In genomic region chr21:46096596-46096981, GRCh38 we compare ENCODE assay signal across 10 cellular contexts. TPM values are rescaled to one million over a fixed set of nuclear protein-coding genes. Genes with fewer than 3 reads are reported as not detected.
DNase-seq lines count a peak whose midpoint lies in the region; ATAC-seq and TF ChIP-seq lines count a peak whose summit lies in the region.
"Had no signal": no experiment of that assay in that cellular context is flagged by ENCODE, and none has a peak within 500 bp of the region (broad histone marks: within the 10 kb centered on the region; RNA-seq: fewer than 3 reads in every experiment).

No MANE protein-coding gene starts in this region.

- H3K4me3 Mint-ChIP-seq in activated naive CD4-positive, alpha-beta T cell treated with anti-CD3 and anti-CD28 coated beads, Interleukin-2, amount 10 ng/mL, durations not matched to agents 7 days and 5 days, result peak overlapping the region; percentile 50
- peak overlapping the region; percentile 51 for H3K4me3 Mint-ChIP-seq in activated naive CD8-positive, alpha-beta T cell treated with anti-CD3 and anti-CD28 coated beads, Interleukin-2, amount 10 ng/mL, durations not matched to agents 7 days and 5 days
- peak overlapping the region; percentile 78 for H3K4me3 Mint-ChIP-seq in type B pancreatic cell

- CTCF ChIA-PET in activated naive CD4-positive, alpha-beta T cell treated with anti-CD3 and anti-CD28 coated beads, Interleukin-2, amount 10 ng/mL, durations not matched to agents 7 days and 5 days (lab: Charles Lee), result no interaction called here
- CTCF ChIA-PET in A673 (lab: Charles Lee), result no interaction called here

- no peaks in the 10 kb centered on the region for H3K36me3 Mint-ChIP-seq in activated naive CD4-positive, alpha-beta T cell treated with anti-CD3 and anti-CD28 coated beads, Interleukin-2, amount 10 ng/mL, durations not matched to agents 7 days and 5 days
- no peaks in the 10 kb centered on the region for H3K36me3 Mint-ChIP-seq in activated naive CD8-positive, alpha-beta T cell treated with anti-CD3 and anti-CD28 coated beads, Interleukin-2, amount 10 ng/mL, durations not matched to agents 7 days and 5 days
- H3K36me3 Mint-ChIP-seq in type B pancreatic cell, result peaks cover 8% of the 10 kb centered on the region

- peak overlapping the region; percentile 56 for H3K27ac ChIP-seq in muscle layer of duodenum (ENCODE audit: low read length)
- no peak overlapping the region for H3K27ac ChIP-seq in A673 (ENCODE audit: low read depth, low read length, poor library complexity, severe bottlenecking)

- peak overlapping the region in 1 of 2 donors; percentile 82 for H3K4me3 ChIP-seq in muscle layer of duodenum (ENCODE audit: low read depth in 1 of 2, low read length in 2 of 2)
- no peak overlapping the region for H3K4me3 ChIP-seq in A673 (ENCODE audit: low read depth, low read length, poor library complexity, severe bottlenecking)

- POLR2A ChIA-PET in activated naive CD8-positive, alpha-beta T cell treated with anti-CD3 and anti-CD28 coated beads, Interleukin-2, amount 10 ng/mL, durations not matched to agents 7 days and 5 days (lab: Charles Lee), result no interaction called here
- POLR2A ChIA-PET in A673 (lab: Charles Lee; ENCODE audit: low non-redundant PET), result no interaction called here

- intact Hi-C loops in A673 (cut with micrococcal nuclease; ENCODE audit: unreplicated experiment), result no loop called here

- no TSS peak for BruUV-seq in A673 (replicated peaks; lab: Mats Ljungman, UMichigan)

- H3K27me3 ChIP-seq in muscle layer of duodenum (ENCODE audit: low read depth, low read length), result no peaks in the 10 kb centered on the region
- no peaks in the 10 kb centered on the region for H3K27me3 ChIP-seq in A673 (replicated peaks; ENCODE audit: insufficient read depth, low read depth, low read length, poor library complexity)

- no peak for ATAC-seq in activated naive CD8-positive, alpha-beta T cell treated with anti-CD3 and anti-CD28 coated beads, Interleukin-2, amount 10 ng/mL, durations not matched to agents 7 days and 5 days (ENCODE audit: low read depth)
- no peak for ATAC-seq in GM21619 (IDR thresholded peaks at IDR 0.05; ENCODE audit: unreplicated experiment)

- H3K4me1 Mint-ChIP-seq in activated naive CD4-positive, alpha-beta T cell treated with anti-CD3 and anti-CD28 coated beads, Interleukin-2, amount 10 ng/mL, durations not matched to agents 7 days and 5 days, result peaks cover 5% of the 10 kb centered on the region
- no peaks in the 10 kb centered on the region for H3K4me1 Mint-ChIP-seq in activated naive CD8-positive, alpha-beta T cell treated with anti-CD3 and anti-CD28 coated beads, Interleukin-2, amount 10 ng/mL, durations not matched to agents 7 days and 5 days
- H3K4me1 Mint-ChIP-seq in type B pancreatic cell (ENCODE audit: unreplicated experiment), result no peaks in the 10 kb centered on the region

- peaks cover 47% of the 10 kb centered on the region for H3K27me3 Mint-ChIP-seq in activated naive CD4-positive, alpha-beta T cell treated with anti-CD3 and anti-CD28 coated beads, Interleukin-2, amount 10 ng/mL, durations not matched to agents 7 days and 5 days
- H3K27me3 Mint-ChIP-seq in activated naive CD8-positive, alpha-beta T cell treated with anti-CD3 and anti-CD28 coated beads, Interleukin-2, amount 10 ng/mL, durations not matched to agents 7 days and 5 days, result peaks cover 18% of the 10 kb centered on the region
- H3K27me3 Mint-ChIP-seq in type B pancreatic cell, result peaks cover 31% of the 10 kb centered on the region

- TF ChIP-seq CTCF in type B pancreatic cell (conservative IDR thresholded peaks at IDR 0.05) (no peak), A673 (conservative IDR thresholded peaks at IDR 0.05; ENCODE audit: low read depth, low read length) (no peak)

- no peak overlapping the region for H3K27ac Mint-ChIP-seq in activated naive CD4-positive, alpha-beta T cell treated with anti-CD3 and anti-CD28 coated beads, Interleukin-2, amount 10 ng/mL, durations not matched to agents 7 days and 5 days
- H3K27ac Mint-ChIP-seq in activated naive CD8-positive, alpha-beta T cell treated with anti-CD3 and anti-CD28 coated beads, Interleukin-2, amount 10 ng/mL, durations not matched to agents 7 days and 5 days, result no peak overlapping the region
- no peak overlapping the region for H3K27ac Mint-ChIP-seq in type B pancreatic cell

- H3K9me3 ChIP-seq in muscle layer of duodenum (ENCODE audit: control insufficient read depth in 1 of 2, low read length in 2 of 2) (no peaks in the 10 kb centered on the region), A673 (ENCODE audit: low read depth, low read length, poor library complexity, severe bottlenecking) (no peaks in the 10 kb centered on the region)

- peak; percentile 14 for DNase-seq in activated naive CD4-positive, alpha-beta T cell treated with anti-CD3 and anti-CD28 coated beads, Interleukin-2, amount 10 ng/mL, durations not matched to agents 7 days and 5 days
- DNase-seq in activated naive CD4-positive, alpha-beta T cell treated with anti-CD3 and anti-CD28 coated beads, Interleukin-2, amount 50 U/mL, for 16 hours, result no peak
- DNase-seq in activated naive CD8-positive, alpha-beta T cell treated with anti-CD3 and anti-CD28 coated beads, Interleukin-2, amount 10 ng/mL, durations not matched to agents 7 days and 5 days, result peak; percentile 25
- DNase-seq in type B pancreatic cell (ENCODE audit: extremely low spot score, unreplicated experiment), result no peak
- no peak for DNase-seq in NK-92 treated with Interleukin-12 subunit alpha and Interleukin-12 subunit beta, amount 100 ng/mL, for 24 hours (lab: John Stamatoyannopoulos, UW)
- no peak for DNase-seq in A673 (ENCODE audit: low spot score)
- DNase-seq: NCI-H1417 treated with DMSO at 0.1 percent for 48 hours; stimulated activated CD4-positive, alpha-beta T cell treated with anti-CD3 and anti-CD28 coated beads, Interleukin-4, amount 100 ng/mL, for 1 hour had no signal

- H3K4me1 ChIP-seq in muscle layer of duodenum (ENCODE audit: control insufficient read depth in 1 of 2, insufficient read depth in 2 of 2, low read length in 2 of 2) (peaks cover 4 to 17% of the 10 kb centered on the region in 2 donors), A673 (ENCODE audit: insufficient read depth, low read length, poor library complexity, severe bottlenecking) (no peaks in the 10 kb centered on the region)

- H3K9me3 Mint-ChIP-seq in activated naive CD4-positive, alpha-beta T cell treated with anti-CD3 and anti-CD28 coated beads, Interleukin-2, amount 10 ng/mL, durations not matched to agents 7 days and 5 days, result no peaks in the 10 kb centered on the region
- no peaks in the 10 kb centered on the region for H3K9me3 Mint-ChIP-seq in activated naive CD8-positive, alpha-beta T cell treated with anti-CD3 and anti-CD28 coated beads, Interleukin-2, amount 10 ng/mL, durations not matched to agents 7 days and 5 days
- no peaks in the 10 kb centered on the region for H3K9me3 Mint-ChIP-seq in type B pancreatic cell

- peaks cover 0 to 4% of the 10 kb centered on the region in 2 donors for H3K36me3 ChIP-seq in muscle layer of duodenum (ENCODE audit: control insufficient read depth in 1 of 2, insufficient read depth in 2 of 2, low read length in 2 of 2)
- no peaks in the 10 kb centered on the region for H3K36me3 ChIP-seq in A673 (ENCODE audit: insufficient read depth, low read length, poor library complexity, severe bottlenecking)

RNA-seq across cellular contexts. Expression of gene COL6A2, which starts 1.3 kb away (rescaled TPM):
- 10 to 100 TPM; 23.8 to 23.9 TPM for total RNA-seq in activated naive CD8-positive, alpha-beta T cell treated with anti-CD3 and anti-CD28 coated beads, Interleukin-2, amount 10 ng/mL, durations not matched to agents 7 days and 5 days
- total RNA-seq in type B pancreatic cell (ENCODE audit: low replicate concordance) (23.8 and 114 TPM in 2 replicates), A673 (2021) (15.0 and 29.0 TPM in 2 replicates)

RNA-seq across cellular contexts. Expression of gene FTCD, which starts 58.8 kb away (rescaled TPM):
- total RNA-seq in activated naive CD8-positive, alpha-beta T cell treated with anti-CD3 and anti-CD28 coated beads, Interleukin-2, amount 10 ng/mL, durations not matched to agents 7 days and 5 days, result 1 to 10 TPM in 1 of 2 experiments, under 1 TPM in 1; 0.65 to 1.3 TPM
- total RNA-seq in type B pancreatic cell (ENCODE audit: low replicate concordance) (26.9 and 45.0 TPM in 2 replicates), A673 (2021) (5.4 and 6.6 TPM in 2 replicates)

Comparison
In these comparisons a context has a peak if more than half of its experiments do, and no peak if none do; other contexts are left out.
1. DNase-seq: peak in activated naive CD4-positive, alpha-beta T cell treated with anti-CD3 and anti-CD28 coated beads, Interleukin-2, amount 10 ng/mL, durations not matched to agents 7 days and 5 days (single experiment) and activated naive CD8-positive, alpha-beta T cell treated with anti-CD3 and anti-CD28 coated beads, Interleukin-2, amount 10 ng/mL, durations not matched to agents 7 days and 5 days (single experiment); none in activated naive CD4-positive, alpha-beta T cell treated with anti-CD3 and anti-CD28 coated beads, Interleukin-2, amount 50 U/mL, for 16 hours (single experiment), type B pancreatic cell (single experiment), NK-92 treated with Interleukin-12 subunit alpha and Interleukin-12 subunit beta, amount 100 ng/mL, for 24 hours (single experiment) and A673 (single experiment).
2. Peak in every context shown above with its lines, with median percentiles within 50 percentile points of each other: H3K4me3 Mint-ChIP-seq.